ENCODE assay signal across 10 cellular contexts in the genomic region with DNA sequence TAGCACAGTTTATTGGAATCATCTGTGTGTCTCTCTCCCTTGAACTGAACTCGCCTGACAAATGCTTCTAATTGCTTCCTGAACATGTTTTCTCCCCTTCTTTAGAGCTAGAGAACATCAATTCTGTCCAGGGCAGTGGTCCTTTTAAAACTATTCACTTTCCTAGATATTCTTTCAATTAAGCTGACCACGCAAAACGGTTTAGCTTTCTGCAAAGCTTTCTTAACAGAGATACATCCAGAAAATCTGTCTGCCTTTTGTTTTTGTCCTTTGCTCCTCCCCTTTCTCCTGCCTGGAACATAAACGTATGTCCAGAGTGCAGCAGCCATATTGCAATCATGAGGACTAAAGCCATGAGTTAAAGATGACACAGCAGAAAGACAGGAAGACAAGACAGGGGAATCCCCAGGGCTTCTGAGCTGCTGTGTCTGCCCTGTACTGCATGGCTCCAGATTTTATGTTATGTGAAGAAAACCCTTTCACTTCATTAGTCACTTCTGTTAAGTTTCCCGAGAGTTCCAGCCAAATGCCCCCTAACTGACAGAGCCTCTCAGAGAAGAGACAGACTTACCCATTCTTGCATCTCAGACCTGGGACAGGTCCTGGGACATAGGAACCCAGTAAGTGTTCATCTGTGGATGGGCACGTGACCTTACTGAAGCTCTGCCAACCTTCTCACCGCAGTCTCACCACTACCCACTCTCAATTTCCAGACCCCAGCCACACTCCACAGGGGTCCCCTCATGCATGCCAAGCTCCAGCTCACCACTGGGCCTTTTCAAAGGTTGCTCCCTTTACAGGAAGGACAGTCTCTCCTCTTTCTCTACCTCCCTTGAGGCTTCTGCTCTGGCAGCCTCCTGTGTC. TPM values are rescaled to one million over a fixed set of nuclear protein-coding genes. Genes with fewer than 3 reads are reported as not detected.
A peak's percentile ranks its signal among the peaks of the same experiment; 100 is the strongest.
DNase-seq lines count a peak whose midpoint lies in the region; ATAC-seq and TF ChIP-seq lines count a peak whose summit lies in the region.
"Had no signal": no experiment of that assay in that cellular context is flagged by ENCODE, and none has a peak within 500 bp of the region (broad histone marks: within the 10 kb centered on the region; RNA-seq: fewer than 3 reads in every experiment).

No MANE protein-coding gene starts in this region.

- H3K4me3 Mint-ChIP-seq in endothelial cell (ENCODE audit: unreplicated experiment): no peak overlapping the region

- H3K27ac ChIP-seq in KMS-11 (peak overlapping the region; percentile 38; the same call in 1 of the 2 replicates), colonic mucosa (no peak overlapping the region)
- H3K27ac ChIP-seq: neutrophil, transverse colon had no signal

- no peaks in the 10 kb centered on the region for H3K9me3 ChIP-seq in colonic mucosa
- H3K9me3 ChIP-seq: neutrophil had no signal

- in situ Hi-C loops in Caki2 (cut with HindIII; ENCODE audit: low pct_unique_long_range_greater_than_20kb, low sequenced_read_pairs): no loop called here

- H3K27me3 ChIP-seq in KMS-11 (ENCODE audit: insufficient read depth, low read depth) (no peaks in the 10 kb centered on the region), colonic mucosa (no peaks in the 10 kb centered on the region)

- H2AFZ ChIP-seq in KMS-11 (ENCODE audit: low read depth): peak overlapping the region; percentile 51

- peak; percentile 52 for ATAC-seq in GM18499 (IDR thresholded peaks at IDR 0.05; ENCODE audit: insufficient read depth, unreplicated experiment)

- H3K79me2 ChIP-seq in KMS-11 (ENCODE audit: insufficient read depth, low read depth): no peaks in the 10 kb centered on the region

- H3K4me1 ChIP-seq in KMS-11 (ENCODE audit: low read depth, poor library complexity, severe bottlenecking) (peaks cover 17% of the 10 kb centered on the region), colonic mucosa (no peaks in the 10 kb centered on the region)
- H3K4me1 ChIP-seq: transverse colon had no signal

- no peak overlapping the region; the same call in 1 of the 2 replicates for H3K9ac ChIP-seq in KMS-11
- no peak overlapping the region for H3K9ac ChIP-seq in colonic mucosa (ENCODE audit: low read depth in 2 of 2, low read length in 2 of 2)

- intact Hi-C loops in colonic mucosa (cut with DNase I): no loop called here

- no peaks in the 10 kb centered on the region for H3K4me1 Mint-ChIP-seq in endothelial cell (ENCODE audit: unreplicated experiment)

- no peaks in the 10 kb centered on the region for H4K20me1 ChIP-seq in KMS-11 (ENCODE audit: insufficient read depth)

- H3K36me3 ChIP-seq in KMS-11 (ENCODE audit: insufficient read depth) (no peaks in the 10 kb centered on the region), colonic mucosa (no peaks in the 10 kb centered on the region)
- H3K36me3 ChIP-seq: neutrophil, transverse colon had no signal

- no peak overlapping the region for H3K4me3 ChIP-seq in KMS-11 (IDR thresholded peaks at IDR 0.05; ENCODE audit: insufficient read depth, low read depth, low read length)
- no peak overlapping the region for H3K4me3 ChIP-seq in fibroblast of the aortic adventitia (ENCODE audit: low read depth, low read length)
- H3K4me3 ChIP-seq in colonic mucosa: no peak overlapping the region
- H3K4me3 ChIP-seq: transverse colon had no signal

- H3K27me3 Mint-ChIP-seq in endothelial cell (ENCODE audit: unreplicated experiment): peaks cover 2% of the 10 kb centered on the region

- H3K4me2 ChIP-seq in KMS-11: peak overlapping the region; percentile 34; the same call in 1 of the 2 replicates

- peak; percentile 36 for DNase-seq in Caki2 (ENCODE audit: low read depth)
- DNase-seq in fibroblast of the aortic adventitia (ENCODE audit: low read depth): peak; percentile 58
- DNase-seq in NCI-H82 treated with DMSO at 0.1 percent for 48 hours (lab: John Stamatoyannopoulos, UW; ENCODE audit: unreplicated experiment): no peak
- DNase-seq in colonic mucosa: no peak
- DNase-seq in SKM-1 treated with dmso at 0.1 percent for 144 hours (lab: John Stamatoyannopoulos, UW; ENCODE audit: unreplicated experiment): no peak
- DNase-seq in endothelial cell (ENCODE audit: low spot score): no peak
- DNase-seq: transverse colon had no signal

- no peak overlapping the region for H3K27ac Mint-ChIP-seq in endothelial cell (ENCODE audit: unreplicated experiment)

- TF ChIP-seq CTCF in KMS-11 (conservative IDR thresholded peaks at IDR 0.05; ENCODE audit: low read depth, low read length): no peak
- TF ChIP-seq CTCF in fibroblast of the aortic adventitia (IDR thresholded peaks at IDR 0.05; ENCODE audit: insufficient read depth, low read length): no peak
- TF ChIP-seq CTCF in colonic mucosa (IDR thresholded peaks at IDR 0.05): no peak
- TF ChIP-seq CTCF in endothelial cell (IDR thresholded peaks at IDR 0.05; ENCODE audit: unreplicated experiment): no peak

- peaks cover 3% of the 10 kb centered on the region for H3K36me3 Mint-ChIP-seq in endothelial cell (ENCODE audit: low read depth, unreplicated experiment)

- peaks cover 3% of the 10 kb centered on the region for H3K9me3 Mint-ChIP-seq in endothelial cell (ENCODE audit: unreplicated experiment)

RNA-seq across cellular contexts. Expression of gene CPXM2, which starts 35.0 kb away (rescaled TPM):
- total RNA-seq in Caki2 (2014; rRNA removed; shearing (Covaris generic); ENCODE audit: low replicate concordance): not detected in 2 replicates
- total RNA-seq in fibroblast of the aortic adventitia (ENCODE audit: low replicate concordance) (31.6 and 64.0 TPM in 2 replicates), colonic mucosa (10 to 100 TPM in 1 of 2 donors, 1 to 10 TPM in 1; 5.8 to 12.9 TPM), endothelial cell (ENCODE audit: unreplicated experiment) (0.33 TPM)

Comparison
In these comparisons a context has a peak if more than half of its experiments do, and no peak if none do; other contexts are left out.
1. DNase-seq: peak in Caki2 (single experiment) and fibroblast of the aortic adventitia (single experiment); none in NCI-H82 treated with DMSO at 0.1 percent for 48 hours (single experiment), colonic mucosa (single experiment), SKM-1 treated with dmso at 0.1 percent for 144 hours (single experiment) and endothelial cell (single experiment).